8 cellular contexts compared by ENCODE assay signal in genomic region chr1:52927219-52928082, GRCh38. TPM values are rescaled to one million over a fixed set of nuclear protein-coding genes. Genes with fewer than 3 reads are reported as not detected.
DNase-seq lines count a peak whose midpoint lies in the region; ATAC-seq, FAIRE-seq and TF ChIP-seq lines count a peak whose summit lies in the region.

Gene SCP2 (plus strand): TSS chr1:52927276. CDS start chr1:52927397, 121 bp downstream.

- 2% methylated on average over 45 of the region's 68 CpGs for WGBS in hepatocyte (ENCODE audit: low lambda C conversion rate, missing lambda C conversion rate)
- WGBS in aorta, 2 donors, result 0 to 1% methylated on average over 63 to 68 of the region's 68 CpGs

- H3K9ac ChIP-seq in MM.1S (ENCODE audit: low read length), result peak within 1 kb of the TSS; percentile 75
- H3K9ac ChIP-seq in astrocyte (ENCODE audit: low read length), result peak within 1 kb of the TSS; percentile 80

- TF ChIP-seq CTCF in MM.1S (IDR thresholded peaks at IDR 0.05; ENCODE audit: low read length) (no peak), astrocyte (IDR thresholded peaks at IDR 0.05; ENCODE audit: insufficient read depth, low read depth, low read length) (no peak), hepatocyte (IDR thresholded peaks at IDR 0.05; ENCODE audit: poor library complexity) (no peak), retinal pigment epithelial cell (conservative IDR thresholded peaks at IDR 0.05; ENCODE audit: low read depth, low read length) (no peak)

- peaks cover 3% of the 10 kb centered on the region; the same call in 1 of the 2 replicates for H3K79me2 ChIP-seq in MM.1S (ENCODE audit: low read length)
- no peaks in the 10 kb centered on the region for H3K79me2 ChIP-seq in astrocyte (ENCODE audit: insufficient read depth, low read length)
- peaks cover 22% of the 10 kb centered on the region for H3K79me2 ChIP-seq in hepatocyte

- H3F3A ChIP-seq in MM.1S (ENCODE audit: insufficient read depth, low read length), result no peaks in the 10 kb centered on the region

- H3K36me3 ChIP-seq in MM.1S (replicated peaks; ENCODE audit: insufficient read depth, low read length) (no peaks in the 10 kb centered on the region), astrocyte (ENCODE audit: insufficient read depth, low read length) (no peaks in the 10 kb centered on the region), hepatocyte (replicated peaks; ENCODE audit: insufficient read depth, low read depth) (no peaks in the 10 kb centered on the region), aorta (ENCODE audit: control insufficient read depth in 1 of 2, insufficient read depth in 2 of 2, low read length in 1 of 2) (no peaks in the 10 kb centered on the region)

- H2AFZ ChIP-seq in MM.1S (ENCODE audit: low read length) (peak within 1 kb of the TSS; percentile 98), astrocyte (ENCODE audit: low read depth, low read length) (peak within 1 kb of the TSS; percentile 99), hepatocyte (peak within 1 kb of the TSS; percentile 98)

- peaks cover 1% of the 10 kb centered on the region for H3K36me3 Mint-ChIP-seq in astrocyte (ENCODE audit: low read depth, unreplicated experiment)

- H3K4me1 Mint-ChIP-seq in astrocyte (ENCODE audit: low read depth, unreplicated experiment), result no peaks in the 10 kb centered on the region

- peak; percentile 61 for ATAC-seq in GM21576 (IDR thresholded peaks at IDR 0.05; ENCODE audit: unreplicated experiment)
- ATAC-seq in aorta (ENCODE audit: low FRiP score), result peak; percentile 94

- H3K9me3 Mint-ChIP-seq in astrocyte (ENCODE audit: unreplicated experiment), result no peaks in the 10 kb centered on the region

- H3K9me3 ChIP-seq in MM.1S (replicated peaks; ENCODE audit: insufficient read depth, low read length) (no peaks in the 10 kb centered on the region), astrocyte (ENCODE audit: insufficient read depth, low read depth, low read length) (no peaks in the 10 kb centered on the region), hepatocyte (ENCODE audit: low read depth) (no peaks in the 10 kb centered on the region), aorta (ENCODE audit: control insufficient read depth, low read length) (no peaks in the 10 kb centered on the region)

- H3K4me2 ChIP-seq in MM.1S (ENCODE audit: low read depth, low read length), result peak within 1 kb of the TSS; percentile 99
- H3K4me2 ChIP-seq in astrocyte (ENCODE audit: low read length), result peak within 1 kb of the TSS; percentile 89
- H3K4me2 ChIP-seq in hepatocyte, result peak within 1 kb of the TSS; percentile 98

- no peaks in the 10 kb centered on the region for H3K9me2 ChIP-seq in MM.1S (replicated peaks; ENCODE audit: insufficient read depth, low read length)
- no peaks in the 10 kb centered on the region for H3K9me2 ChIP-seq in hepatocyte (replicated peaks; ENCODE audit: insufficient read depth)

- no peak for FAIRE-seq in astrocyte (lab: Jason Lieb, UNC)

- peak within 1 kb of the TSS; percentile 95 for H3K4me3 Mint-ChIP-seq in astrocyte (ENCODE audit: unreplicated experiment)

- 0 out of 2 replicates have a peak, but pooled peaks cover 2% of the 10 kb centered on the region for H3K4me1 ChIP-seq in MM.1S (ENCODE audit: low read length)
- no peaks in the 10 kb centered on the region for H3K4me1 ChIP-seq in astrocyte (ENCODE audit: insufficient read depth, low read length)
- H3K4me1 ChIP-seq in hepatocyte (ENCODE audit: insufficient read depth), result no peaks in the 10 kb centered on the region
- H3K4me1 ChIP-seq in aorta (ENCODE audit: control insufficient read depth in 1 of 2, insufficient read depth in 2 of 2, low read length in 2 of 2), result no peaks in the 10 kb centered on the region

- H3K4me3 ChIP-seq in MM.1S (ENCODE audit: low read length) (peak within 1 kb of the TSS; percentile 88), astrocyte (ENCODE audit: insufficient read depth, low read depth, low read length) (peak within 1 kb of the TSS; percentile 72), hepatocyte (peak within 1 kb of the TSS; percentile 63), retinal pigment epithelial cell (ENCODE audit: low read length) (peak within 1 kb of the TSS; percentile 75), aorta (ENCODE audit: low read length in 2 of 2) (peak within 1 kb of the TSS; percentile 55 to 77)

- H4K20me1 ChIP-seq in MM.1S (ENCODE audit: insufficient read depth, low read length), result no peaks in the 10 kb centered on the region
- no peaks in the 10 kb centered on the region for H4K20me1 ChIP-seq in astrocyte (ENCODE audit: insufficient read depth, low read length)
- no peaks in the 10 kb centered on the region for H4K20me1 ChIP-seq in hepatocyte (ENCODE audit: insufficient read depth, poor library complexity, severe bottlenecking)

- intact Hi-C loops in T-helper 2 cell treated with Interferon-gamma antibody and Interleukin-4, amounts not matched to agents 100 ng/mL and 5 ng/mL, for 36 hours (cut with micrococcal nuclease), result loop anchor here (2.0 to 10.0 kb wide), 4 partner anchors 85 to 523 kb away; partner anchors contain the start of genes COA7, ORC1, PRPF38A and ZYG11A
- intact Hi-C loops in aorta (cut with DNase I), result loop anchor here in 1 of 2 donors (10.0 kb wide), 1 partner anchor 257 kb away; no protein-coding TSS in a partner anchor

- H3K27ac ChIP-seq in MM.1S (ENCODE audit: low read length) (no peak within 1 kb of the TSS), astrocyte (ENCODE audit: low read depth, low read length) (peak within 1 kb of the TSS; percentile 23), hepatocyte (peak within 1 kb of the TSS; percentile 74), aorta (ENCODE audit: low read depth in 1 of 2, low read length in 2 of 2) (peak within 1 kb of the TSS in 1 of 2 donors; percentile 14)

- peak; percentile 27 for DNase-seq in CMK (ENCODE audit: low read depth)
- DNase-seq in MM.1S, result peak; percentile 81
- DNase-seq in astrocyte (ENCODE audit: low read depth), result peak; percentile 51
- peak; percentile 88 for DNase-seq in hepatocyte (ENCODE audit: low spot score)
- DNase-seq in retinal pigment epithelial cell (ENCODE audit: low read depth), result no peak
- DNase-seq in aorta, result peak; percentile 88 to 96

- H3K27me3 ChIP-seq in MM.1S (replicated peaks; ENCODE audit: insufficient read depth, low read length), result no peaks in the 10 kb centered on the region
- H3K27me3 ChIP-seq in astrocyte (ENCODE audit: insufficient read depth, low read length), result no peaks in the 10 kb centered on the region
- no peaks in the 10 kb centered on the region for H3K27me3 ChIP-seq in hepatocyte
- H3K27me3 ChIP-seq in aorta (ENCODE audit: control insufficient read depth in 1 of 2, insufficient read depth in 2 of 2, low read length in 1 of 2), result no peaks in the 10 kb centered on the region

- peaks cover 30% of the 10 kb centered on the region for H3K27me3 Mint-ChIP-seq in astrocyte (ENCODE audit: low read depth, unreplicated experiment)

- peak within 1 kb of the TSS; percentile 77 for H3K27ac Mint-ChIP-seq in astrocyte (ENCODE audit: unreplicated experiment)

RNA-seq across cellular contexts. Expression of gene SCP2, which starts in this region (rescaled TPM):
- total RNA-seq in T-helper 2 cell treated with Interferon-gamma antibody and Interleukin-4, amounts not matched to agents 100 ng/mL and 5 ng/mL, for 36 hours, result 82.5 and 95.6 TPM in 2 replicates
- total RNA-seq in astrocyte, result 89.8 and 93.2 TPM in 2 replicates
- 271 and 310 TPM in 2 replicates for total RNA-seq in hepatocyte
- polyA plus RNA-seq in hepatocyte, result 155 and 201 TPM in 2 replicates
- 100 to 1,000 TPM in 1 of 2 donors, 10 to 100 TPM in 1; 80.3 to 103 TPM for total RNA-seq in aorta
- 100 to 1,000 TPM; 137 to 309 TPM for polyA plus RNA-seq in aorta
